In genomic region chr19:40512473-40513344, GRCh38 we compare ENCODE assay signal across 11 cellular contexts. TPM values are rescaled to one million over a fixed set of nuclear protein-coding genes. Genes with fewer than 3 reads are reported as not detected.
A peak's percentile ranks its signal among the peaks of the same experiment; 100 is the strongest.
DNase-seq lines count a peak whose midpoint lies in the region; ATAC-seq, FAIRE-seq and TF ChIP-seq lines count a peak whose summit lies in the region.
"Had no signal": no experiment of that assay in that cellular context is flagged by ENCODE, and none has a peak within 500 bp of the region (broad histone marks: within the 10 kb centered on the region; RNA-seq: fewer than 3 reads in every experiment).

No MANE protein-coding gene starts in this region.

- no peaks in the 10 kb centered on the region for H3K36me3 ChIP-seq in Panc1 (ENCODE audit: control insufficient read depth, insufficient read depth, low read length)
- H3K36me3 ChIP-seq in psoas muscle (ENCODE audit: insufficient read depth in 1 of 2, low read depth in 1 of 2) = no peaks in the 10 kb centered on the region
- no peaks in the 10 kb centered on the region for H3K36me3 ChIP-seq in kidney (ENCODE audit: control insufficient read depth in 1 of 2, insufficient read depth in 2 of 2, low read length in 2 of 2)

- TF ChIP-seq CTCF in Panc1 (IDR thresholded peaks at IDR 0.05) = no peak; the same call in 1 of the 2 replicates
- no peak for TF ChIP-seq CTCF in psoas muscle (IDR thresholded peaks at IDR 0.05)
- TF ChIP-seq CTCF in kidney (IDR thresholded peaks at IDR 0.05; ENCODE audit: borderline replicate concordance, extremely low read depth, insufficient read depth) = no peak

- POLR2A ChIA-PET in Panc1 (lab: Charles Lee) = no interaction called here

- peak; percentile 80 for DNase-seq in DMS 273 (lab: John Stamatoyannopoulos, UW; ENCODE audit: unreplicated experiment)
- DNase-seq in DMS 273 treated with DMSO at 0.1 percent for 48 hours (lab: John Stamatoyannopoulos, UW) = no peak
- DNase-seq in Panc1 (ENCODE audit: low read depth, low spot score) = no peak
- peak in 27 of 42 donors; percentile 18 to 65 (median 42) for DNase-seq in head of caudate nucleus
- DNase-seq in psoas muscle = no peak
- DNase-seq in kidney = no peak
- no peak for DNase-seq in NCI-H446 treated with DMSO at 0.1 percent for 48 hours (lab: John Stamatoyannopoulos, UW)
- no peak for DNase-seq in activated CD4-positive, alpha-beta T cell treated with anti-CD3 and anti-CD28 coated beads, Interleukin-2, amount 50 U/mL, for 4 hours
- DNase-seq: Kasumi-1 had no signal

- no peaks in the 10 kb centered on the region for H3K9me3 ChIP-seq in Panc1 (ENCODE audit: control insufficient read depth, insufficient read depth, low read depth, low read length)
- H3K9me3 ChIP-seq in psoas muscle = no peaks in the 10 kb centered on the region
- H3K9me3 ChIP-seq in kidney (ENCODE audit: control insufficient read depth in 1 of 2, low read length in 2 of 2) = no peaks in the 10 kb centered on the region

- FAIRE-seq in kidney (lab: Jason Lieb, UNC) = no peak

- H3K27me3 ChIP-seq in Panc1 (ENCODE audit: control insufficient read depth, insufficient read depth, low read length) = peaks cover 2% of the 10 kb centered on the region; the same call in 1 of the 2 replicates
- peaks cover 0 to 30% (median 2%) of the 10 kb centered on the region in 3 donors for H3K27me3 ChIP-seq in psoas muscle (ENCODE audit: insufficient read depth in 3 of 3, low read length in 2 of 3)

- H3K4me1 ChIP-seq in Panc1 (ENCODE audit: control insufficient read depth, insufficient read depth, low read length) (no peaks in the 10 kb centered on the region), psoas muscle (no peaks in the 10 kb centered on the region), kidney (ENCODE audit: control insufficient read depth in 1 of 2, insufficient read depth in 1 of 2, low read depth in 1 of 2, low read length in 2 of 2) (peaks cover 0 to 4% of the 10 kb centered on the region in 2 donors)

- no TSS peak for BruUV-seq in Panc1 (replicated peaks; lab: Mats Ljungman, UMichigan)

- H3K27ac ChIP-seq in Panc1 (ENCODE audit: low read length) (no peak overlapping the region), psoas muscle (no peak overlapping the region), kidney (ENCODE audit: low read depth in 2 of 2, low read length in 2 of 2) (no peak overlapping the region)
- H3K27ac ChIP-seq: 22Rv1, epithelial cell of prostate had no signal

- H3K4me3 ChIP-seq in Panc1 (ENCODE audit: low read depth in 2 of 2, low read length in 2 of 2) (peak overlapping the region; percentile 21 to 41), psoas muscle (peak overlapping the region; percentile 53), kidney (ENCODE audit: low read length in 2 of 2) (no peak overlapping the region)

- CTCF ChIA-PET in Panc1 (lab: Charles Lee) = interaction anchor here (0.5 kb wide), 1 partner anchor 134 kb away, joined by 6 read pairs; no protein-coding TSS in a partner anchor

- peak; percentile 85 for ATAC-seq in Panc1
- ATAC-seq in psoas muscle = peak; percentile 59 to 75 (median 68)

- in situ Hi-C loops in Panc1 (cut with HindIII; ENCODE audit: low pct_unique_long_range_greater_than_20kb, low sequenced_read_pairs) = no loop called here

- WGBS in psoas muscle, 3 donors = 4 to 5% (median 5%) methylated on average over 75 to 105 of the region's 105 CpGs

- intact Hi-C loops in Panc1 (cut with micrococcal nuclease; ENCODE audit: unreplicated experiment) (no loop called here), head of caudate nucleus (cut with DNase I) (no loop called here), psoas muscle (cut with DNase I) (no loop called here), kidney (cut with DNase I) (no loop called here)

- no peak overlapping the region for H3K9ac ChIP-seq in kidney (ENCODE audit: low read length in 2 of 2)

RNA-seq across cellular contexts. Expression of gene SPTBN4, which starts 45.9 kb away (rescaled TPM):
- total RNA-seq in Panc1 (2021; ENCODE audit: unreplicated experiment) = 1.2 TPM
- 0.98 TPM for polyA plus RNA-seq in Panc1 (2012; ENCODE audit: insufficient read length)
- 1 to 10 TPM; 1.8 to 4.7 (median 2.8) TPM for total RNA-seq in psoas muscle
- polyA plus RNA-seq in psoas muscle = 1 to 10 TPM in 2 of 3 donors, under 1 TPM in 1; 0.66 to 2.9 (median 2.8) TPM
- total RNA-seq in kidney = 0.82 TPM
- polyA plus RNA-seq in kidney (ENCODE audit: insufficient read depth, low read depth, low replicate concordance) = 4.6 TPM

RNA-seq across cellular contexts. Expression of gene BLVRB, which starts 47.2 kb away (rescaled TPM):
- total RNA-seq in Panc1 (2021; ENCODE audit: unreplicated experiment) = 45.6 TPM
- 105 TPM for polyA plus RNA-seq in Panc1 (2012; ENCODE audit: insufficient read length)
- total RNA-seq in psoas muscle = 100 to 1,000 TPM in 2 of 4 donors, 10 to 100 TPM in 2; 74.1 to 189 (median 114) TPM
- 100 to 1,000 TPM; 167 to 204 (median 172) TPM for polyA plus RNA-seq in psoas muscle
- 89.9 TPM for total RNA-seq in kidney
- 248 TPM for polyA plus RNA-seq in kidney (ENCODE audit: insufficient read depth, low read depth, low replicate concordance)

Comparison
In these comparisons a context has a peak if more than half of its experiments do, and no peak if none do; other contexts are left out.
1. DNase-seq: peak in DMS 273 (single experiment) and head of caudate nucleus (27 of 42); none in DMS 273 treated with DMSO at 0.1 percent for 48 hours (single experiment), Panc1 (single experiment), psoas muscle (0 of 2), kidney (single experiment), NCI-H446 treated with DMSO at 0.1 percent for 48 hours (single experiment) and activated CD4-positive, alpha-beta T cell treated with anti-CD3 and anti-CD28 coated beads, Interleukin-2, amount 50 U/mL, for 4 hours (0 of 2).
2. H3K4me3 ChIP-seq: peak in Panc1 (2 of 2) and psoas muscle (single experiment); none in kidney (0 of 2).